11 cellular contexts compared by ENCODE assay signal in genomic region chr4:168803727-168804126, GRCh38.
DNase-seq lines count a peak whose midpoint lies in the region; ATAC-seq and TF ChIP-seq lines count a peak whose summit lies in the region.
"Had no signal": no experiment of that assay in that cellular context is flagged by ENCODE, and none has a peak within 500 bp of the region (broad histone marks: within the 10 kb centered on the region; RNA-seq: fewer than 3 reads in every experiment).

No MANE protein-coding gene starts in this region.

- TF ChIP-seq POLR2A in stomach (IDR thresholded peaks at IDR 0.05) (no peak), erythroblast (IDR thresholded peaks at IDR 0.05; ENCODE audit: low read length) (no peak)

- ATAC-seq in GM18498 (IDR thresholded peaks at IDR 0.05; ENCODE audit: unreplicated experiment) = no peak
- ATAC-seq: effector memory CD8-positive, alpha-beta T cell; natural killer cell treated with Interleukin-12 subunit alpha and Interleukin-12 subunit beta and Interleukin-15 and Interleukin-18, amount 100 ng/mL, for 72 hours had no signal

- H3K9me3 ChIP-seq in stomach smooth muscle (ENCODE audit: control insufficient read depth in 2 of 2, low read length in 2 of 2) = no peaks in the 10 kb centered on the region
- H3K9me3 ChIP-seq in stomach = no peaks in the 10 kb centered on the region

- H3K27ac ChIP-seq in stomach smooth muscle (ENCODE audit: low read length) = peak overlapping the region; percentile 24
- no peak overlapping the region for H3K27ac ChIP-seq in stomach

- intact Hi-C loops in stomach (cut with DNase I; ENCODE audit: low total_unique reads) = no loop called here

- TF ChIP-seq CTCF in cardiac fibroblast (IDR thresholded peaks at IDR 0.05; ENCODE audit: low read depth, low read length) (no peak), stomach (IDR thresholded peaks at IDR 0.05) (no peak)

- TF ChIP-seq EP300 in stomach (IDR thresholded peaks at IDR 0.05) = no peak

- no peaks in the 10 kb centered on the region for H3K36me3 ChIP-seq in stomach smooth muscle (ENCODE audit: control insufficient read depth in 2 of 2, insufficient read depth in 2 of 2, low read length in 2 of 2)
- no peaks in the 10 kb centered on the region for H3K36me3 ChIP-seq in stomach

- WGBS in stomach, 5 donors = 69 to 88% (median 78%) methylated on average over 4 of the region's 4 CpGs

- H3K27me3 ChIP-seq in stomach smooth muscle (ENCODE audit: control insufficient read depth in 1 of 2, insufficient read depth in 2 of 2, low read length in 2 of 2) (no peaks in the 10 kb centered on the region), stomach (no peaks in the 10 kb centered on the region)

- H3K4me3 ChIP-seq in cardiac fibroblast (replicated peaks in 1 of 2; ENCODE audit: low read depth in 2 of 2, low read length in 2 of 2) (no peak overlapping the region), stomach smooth muscle (ENCODE audit: low read length in 2 of 2) (no peak overlapping the region), stomach (no peak overlapping the region)

- DNase-seq in HT1080 (ENCODE audit: low read depth) (peak; percentile 32), cardiac fibroblast (ENCODE audit: low read depth in 2 of 2) (peak; percentile 63 to 66), iPS-NIHi11 (ENCODE audit: low spot score) (peak; percentile 57), globus pallidus (ENCODE audit: low spot score) (no peak), stomach (no peak), erythroblast (lab: John Stamatoyannopoulos, UW) (no peak)
- DNase-seq: effector memory CD8-positive, alpha-beta T cell; SW 1271 had no signal

- H3K9ac ChIP-seq in stomach smooth muscle (ENCODE audit: low read length in 2 of 2) = peak overlapping the region; percentile 18 to 36

- H3K4me1 ChIP-seq in stomach smooth muscle (ENCODE audit: control insufficient read depth, insufficient read depth, low read length) = peaks cover 10% of the 10 kb centered on the region
- peaks cover 4 to 33% (median 15%) of the 10 kb centered on the region in 4 donors for H3K4me1 ChIP-seq in stomach

Comparison
In these comparisons a context has a peak if more than half of its experiments do, and no peak if none do; other contexts are left out.
1. DNase-seq: peak in HT1080 (single experiment), cardiac fibroblast (2 of 2) and iPS-NIHi11 (single experiment); none in globus pallidus (single experiment), stomach (single experiment) and erythroblast (0 of 2).